ENCODE assay signal across 10 cellular contexts in the genomic region with DNA sequence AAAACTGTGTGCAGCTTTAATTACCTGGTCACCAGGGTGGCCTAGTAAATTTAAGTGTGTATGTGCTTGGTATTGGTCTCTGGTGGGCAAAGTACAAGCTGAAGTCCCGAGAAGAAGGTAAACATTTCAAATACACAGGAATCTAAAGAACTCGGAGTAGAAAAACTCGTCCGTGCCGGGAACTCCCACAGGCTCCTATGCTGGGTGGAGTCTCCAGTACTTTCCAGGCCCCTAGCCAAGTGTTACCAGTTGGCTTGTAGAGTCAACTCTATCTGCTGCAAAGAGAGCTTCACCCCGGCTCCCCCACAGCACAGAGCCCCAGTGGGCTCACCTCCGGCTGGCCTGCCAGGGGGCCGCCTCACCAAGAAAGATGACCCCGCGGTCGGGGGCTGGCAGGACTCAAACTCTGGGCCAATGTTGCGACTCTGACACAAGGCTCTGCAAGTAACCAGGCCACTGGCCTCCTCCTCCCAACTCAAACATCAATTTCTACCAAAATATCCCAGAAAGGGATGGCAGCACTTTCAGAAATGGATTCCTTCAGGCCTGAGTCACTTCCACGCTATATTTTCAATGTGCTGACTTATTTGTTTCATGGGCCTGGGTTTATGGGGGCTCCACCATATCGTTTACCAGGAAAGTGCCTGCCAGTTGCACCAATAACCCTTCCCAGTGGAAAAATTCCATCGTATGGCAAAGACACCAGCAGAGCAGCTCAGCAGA.
DNase-seq lines count a peak whose midpoint lies in the region; ATAC-seq and TF ChIP-seq lines count a peak whose summit lies in the region.
"Had no signal": no experiment of that assay in that cellular context is flagged by ENCODE, and none has a peak within 500 bp of the region (broad histone marks: within the 10 kb centered on the region; RNA-seq: fewer than 3 reads in every experiment).

No MANE protein-coding gene starts in this region.

- H3K4me3 ChIP-seq in mammary epithelial cell (replicated peaks in 1 of 3; ENCODE audit: insufficient read depth in 1 of 3, low read depth in 2 of 3, low read length in 3 of 3) (no peak overlapping the region), fibroblast of the aortic adventitia (ENCODE audit: low read depth, low read length) (no peak overlapping the region), uterus (no peak overlapping the region)

- H3K4me1 ChIP-seq in mammary epithelial cell (ENCODE audit: insufficient read depth, low read length): peaks cover 14% of the 10 kb centered on the region
- H3K4me1 ChIP-seq in uterus: peaks cover 9 to 36% of the 10 kb centered on the region in 2 donors

- BruUV-seq in mammary epithelial cell (replicated peaks; lab: Mats Ljungman, UMichigan): no TSS peak

- intact Hi-C loops in mammary epithelial cell (cut with micrococcal nuclease): no loop called here
- intact Hi-C loops in uterus (cut with DNase I; ENCODE audit: low total_unique reads): no loop called here

- H4K20me1 ChIP-seq in mammary epithelial cell (ENCODE audit: insufficient read depth, low read length): no peaks in the 10 kb centered on the region

- CTCF ChIA-PET in mammary epithelial cell (lab: Charles Lee; ENCODE audit: low non-redundant PET): no interaction called here

- no peak overlapping the region for H3K9ac ChIP-seq in mammary epithelial cell (ENCODE audit: insufficient read depth, low read length)

- no peak overlapping the region for H2AFZ ChIP-seq in mammary epithelial cell (ENCODE audit: low read depth, low read length)

- TF ChIP-seq POLR2A in uterus (IDR thresholded peaks at IDR 0.05): no peak

- peak; percentile 35 for ATAC-seq in omental fat pad (ENCODE audit: low FRiP score)
- no peak for ATAC-seq in GM18520 (IDR thresholded peaks at IDR 0.05; ENCODE audit: unreplicated experiment)

- dilution Hi-C loops in mammary epithelial cell (cut with HindIII; ENCODE audit: low sequenced_read_pairs): no loop called here

- DNase-seq in T47D (ENCODE audit: low read depth in 1 of 2, low spot score in 1 of 2) (peak; percentile 62 to 80), mammary epithelial cell (no peak), fibroblast of the aortic adventitia (ENCODE audit: low read depth) (peak; percentile 93), omental fat pad (ENCODE audit: low spot score) (no peak), uterus (peak; percentile 71 to 72), NCI-H510A treated with DMSO at 0.1 percent for 48 hours (lab: John Stamatoyannopoulos, UW) (no peak), CD1c-positive myeloid dendritic cell (ENCODE audit: extremely low spot score) (no peak)
- DNase-seq: cortex of kidney, NCI-H1694 had no signal

- in situ Hi-C loops in T47D (cut with HindIII; ENCODE audit: low pct_unique_long_range_greater_than_20kb, low sequenced_read_pairs): no loop called here
- in situ Hi-C loops in mammary epithelial cell (cut with MboI; ENCODE audit: low sequenced_read_pairs in 2 of 2): loop anchor here in 1 of 2 donors (10.0 kb wide), 1 partner anchor 209 kb away; a partner anchor contains a TSS

- 78% methylated on average over 13 of the region's 15 CpGs for WGBS in mammary epithelial cell (ENCODE audit: low coverage, missing lambda C conversion rate)

- H3K27me3 ChIP-seq in mammary epithelial cell (ENCODE audit: insufficient read depth, low read length) (no peaks in the 10 kb centered on the region), uterus (no peaks in the 10 kb centered on the region)

- H3K27ac ChIP-seq in mammary epithelial cell (ENCODE audit: insufficient read depth, low read depth, low read length) (no peak overlapping the region), uterus (peak overlapping the region; percentile 68 to 81)

- no peaks in the 10 kb centered on the region for H3K9me3 ChIP-seq in mammary epithelial cell (replicated peaks; ENCODE audit: insufficient read depth, low read length)
- H3K9me3 ChIP-seq in uterus: no peaks in the 10 kb centered on the region

- peaks cover 10% of the 10 kb centered on the region for H3K36me3 ChIP-seq in mammary epithelial cell (ENCODE audit: insufficient read depth, low read length)
- H3K36me3 ChIP-seq in uterus: no peaks in the 10 kb centered on the region

- no peak overlapping the region for H3K4me2 ChIP-seq in mammary epithelial cell (ENCODE audit: insufficient read depth, low read depth, low read length)

- no peak for TF ChIP-seq CTCF in mammary epithelial cell (conservative IDR thresholded peaks at IDR 0.05 in 1 of 2, IDR thresholded peaks at IDR 0.05 in 1 of 2; ENCODE audit: extremely low read depth in 1 of 2, insufficient read depth in 1 of 2, low read depth in 1 of 2, low read length in 2 of 2)
- no peak for TF ChIP-seq CTCF in fibroblast of the aortic adventitia (IDR thresholded peaks at IDR 0.05; ENCODE audit: insufficient read depth, low read length)
- no peak for TF ChIP-seq CTCF in omental fat pad (IDR thresholded peaks at IDR 0.05)
- no peak for TF ChIP-seq CTCF in uterus (IDR thresholded peaks at IDR 0.05)

- H3K79me2 ChIP-seq in mammary epithelial cell (ENCODE audit: insufficient read depth, low read length): peaks cover 85% of the 10 kb centered on the region

Comparison
In these comparisons a context has a peak if more than half of its experiments do, and no peak if none do; other contexts are left out.
1. DNase-seq: peak in T47D (2 of 2), fibroblast of the aortic adventitia (single experiment) and uterus (2 of 2); none in mammary epithelial cell (single experiment), omental fat pad (single experiment), NCI-H510A treated with DMSO at 0.1 percent for 48 hours (single experiment) and CD1c-positive myeloid dendritic cell (single experiment).